ENCODE assay signal across 10 cellular contexts in genomic region chr17:57369509-57369945, GRCh38.
DNase-seq lines count a peak whose midpoint lies in the region; ATAC-seq and TF ChIP-seq lines count a peak whose summit lies in the region.
"Had no signal": no experiment of that assay in that cellular context is flagged by ENCODE, and none has a peak within 500 bp of the region (broad histone marks: within the 10 kb centered on the region; RNA-seq: fewer than 3 reads in every experiment).

No MANE protein-coding gene starts in this region.

- no peak overlapping the region for H3K4me3 Mint-ChIP-seq in stimulated activated effector memory CD8-positive, alpha-beta T cell treated with anti-CD3 and anti-CD28 coated beads, Interleukin-12 subunit alpha, Interleukin-12 subunit beta, amount 100 ng/mL, for 72 hours
- H3K4me3 Mint-ChIP-seq: dendritic cell treated with granulocyte-macrophage colony-stimulating factor and Interleukin-4, amounts not matched to agents 40 ng/mL and 50 ng/mL, for 4 days had no signal

- DNase-seq in activated naive CD4-positive, alpha-beta T cell treated with anti-CD3 and anti-CD28 coated beads, Interleukin-2, amount 50 U/mL, for 72 hours (ENCODE audit: low spot score in 2 of 2) = no peak
- no peak for DNase-seq in activated naive CD4-positive, alpha-beta T cell treated with Interleukin-2 at 50 U/mL for 16 hours
- DNase-seq in LoVo (ENCODE audit: low spot score) (peak; percentile 16), epithelial cell of proximal tubule (ENCODE audit: low read depth) (no peak), NCI-H446 treated with DMSO at 0.1 percent for 48 hours (lab: John Stamatoyannopoulos, UW) (no peak), putamen (ENCODE audit: low spot score) (no peak), NCI-H1092 treated with DMSO at 0.1 percent for 48 hours (lab: John Stamatoyannopoulos, UW) (no peak)
- no peak for DNase-seq in stimulated activated effector memory CD8-positive, alpha-beta T cell treated with anti-CD3 and anti-CD28 coated beads, Interleukin-12 subunit alpha, Interleukin-12 subunit beta, amount 100 ng/mL, for 72 hours (ENCODE audit: low spot score in 2 of 2)
- DNase-seq: NCI-H2081 treated with DMSO at 0.1 percent for 48 hours had no signal

- peak; percentile 64 to 76 for ATAC-seq in activated naive CD4-positive, alpha-beta T cell treated with anti-CD3 and anti-CD28 coated beads, Interleukin-2, amount 50 U/mL, for 72 hours
- peak; percentile 68 for ATAC-seq in stimulated activated effector memory CD8-positive, alpha-beta T cell treated with anti-CD3 and anti-CD28 coated beads, Interleukin-12 subunit alpha, Interleukin-12 subunit beta, amount 100 ng/mL, for 72 hours

- H3K27ac Mint-ChIP-seq in activated naive CD4-positive, alpha-beta T cell treated with anti-CD3 and anti-CD28 coated beads, Interleukin-2, amount 50 U/mL, for 72 hours = peak overlapping the region; percentile 26 to 52
- H3K27ac Mint-ChIP-seq in stimulated activated effector memory CD8-positive, alpha-beta T cell treated with anti-CD3 and anti-CD28 coated beads, Interleukin-12 subunit alpha, Interleukin-12 subunit beta, amount 100 ng/mL, for 72 hours = peak overlapping the region; percentile 81
- H3K27ac Mint-ChIP-seq: dendritic cell treated with granulocyte-macrophage colony-stimulating factor and Interleukin-4, amounts not matched to agents 40 ng/mL and 50 ng/mL, for 4 days had no signal

- H3K4me3 ChIP-seq in epithelial cell of proximal tubule (ENCODE audit: low read depth, low read length) = peak overlapping the region; percentile 17

- TF ChIP-seq CTCF in epithelial cell of proximal tubule (conservative IDR thresholded peaks at IDR 0.05; ENCODE audit: low read depth, low read length) = no peak

- H3K4me1 Mint-ChIP-seq in stimulated activated effector memory CD8-positive, alpha-beta T cell treated with anti-CD3 and anti-CD28 coated beads, Interleukin-12 subunit alpha, Interleukin-12 subunit beta, amount 100 ng/mL, for 72 hours = peaks cover 39% of the 10 kb centered on the region

- no peaks in the 10 kb centered on the region for H3K9me3 Mint-ChIP-seq in activated naive CD4-positive, alpha-beta T cell treated with anti-CD3 and anti-CD28 coated beads, Interleukin-2, amount 50 U/mL, for 72 hours
- H3K9me3 Mint-ChIP-seq in stimulated activated effector memory CD8-positive, alpha-beta T cell treated with anti-CD3 and anti-CD28 coated beads, Interleukin-12 subunit alpha, Interleukin-12 subunit beta, amount 100 ng/mL, for 72 hours = no peaks in the 10 kb centered on the region
- H3K9me3 Mint-ChIP-seq: dendritic cell treated with granulocyte-macrophage colony-stimulating factor and Interleukin-4, amounts not matched to agents 40 ng/mL and 50 ng/mL, for 4 days had no signal

- peaks cover 0 to 18% of the 10 kb centered on the region in 2 donors for H3K36me3 Mint-ChIP-seq in activated naive CD4-positive, alpha-beta T cell treated with anti-CD3 and anti-CD28 coated beads, Interleukin-2, amount 50 U/mL, for 72 hours
- H3K36me3 Mint-ChIP-seq in stimulated activated effector memory CD8-positive, alpha-beta T cell treated with anti-CD3 and anti-CD28 coated beads, Interleukin-12 subunit alpha, Interleukin-12 subunit beta, amount 100 ng/mL, for 72 hours = no peaks in the 10 kb centered on the region
